8 cellular contexts compared by ENCODE assay signal in the genomic region with DNA sequence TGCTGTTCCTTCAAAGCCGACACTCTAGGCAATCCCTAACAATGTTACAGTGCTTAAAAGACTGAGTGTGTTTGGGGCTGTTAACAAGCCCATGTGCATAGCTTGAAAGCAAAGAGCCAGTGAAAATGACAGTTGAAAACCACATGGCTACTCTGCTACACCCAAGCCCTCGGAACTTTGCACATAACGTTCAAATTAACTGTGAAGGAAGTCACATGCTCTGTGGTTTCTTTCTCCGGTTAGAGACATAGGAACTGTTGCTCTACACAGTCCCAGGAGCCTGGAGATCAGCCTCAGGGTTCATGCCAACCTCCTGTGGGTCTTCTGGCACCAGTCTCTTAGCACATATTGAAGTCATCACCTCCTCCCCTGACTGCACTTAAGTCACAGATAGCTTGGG. TPM values are rescaled to one million over a fixed set of nuclear protein-coding genes. Genes with fewer than 3 reads are reported as not detected.
DNase-seq lines count a peak whose midpoint lies in the region; ATAC-seq, FAIRE-seq and TF ChIP-seq lines count a peak whose summit lies in the region.

No MANE protein-coding gene starts in this region.

- H3K36me3 ChIP-seq in naive thymus-derived CD4-positive, alpha-beta T cell (ENCODE audit: control insufficient read depth in 2 of 3, insufficient read depth in 3 of 3, low read length in 3 of 3), result no peaks in the 10 kb centered on the region
- H3K36me3 ChIP-seq in H7 (replicated peaks; ENCODE audit: control insufficient read depth, insufficient read depth, low read length), result no peaks in the 10 kb centered on the region

- H3K9me3 ChIP-seq in naive thymus-derived CD4-positive, alpha-beta T cell (ENCODE audit: control insufficient read depth in 2 of 3, low read length in 3 of 3), result no peaks in the 10 kb centered on the region

- H3K4me3 ChIP-seq in HL-60 (replicated peaks; ENCODE audit: insufficient read depth, low read length), result no peak overlapping the region
- H3K4me3 ChIP-seq in naive thymus-derived CD4-positive, alpha-beta T cell (ENCODE audit: low read length), result peak overlapping the region; percentile 1
- H3K4me3 ChIP-seq in H7 (ENCODE audit: insufficient read depth, low read depth, low read length), result no peak overlapping the region

- H3K4me1 Mint-ChIP-seq in activated CD4-positive, alpha-beta memory T cell treated with anti-CD3 and anti-CD28 coated beads for 36 hours (ENCODE audit: low read depth), result peaks cover 60% of the 10 kb centered on the region
- peaks cover 45 to 98% (median 52%) of the 10 kb centered on the region in 7 donors for H3K4me1 Mint-ChIP-seq in naive thymus-derived CD4-positive, alpha-beta T cell
- peaks cover 16% of the 10 kb centered on the region for H3K4me1 Mint-ChIP-seq in mesothelial cell of epicardium

- no peaks in the 10 kb centered on the region for H3K9me3 Mint-ChIP-seq in activated CD4-positive, alpha-beta memory T cell treated with anti-CD3 and anti-CD28 coated beads for 36 hours
- H3K9me3 Mint-ChIP-seq in naive thymus-derived CD4-positive, alpha-beta T cell, result peaks cover 0 to 3% (median 0%) of the 10 kb centered on the region in 11 donors
- no peaks in the 10 kb centered on the region for H3K9me3 Mint-ChIP-seq in mesothelial cell of epicardium

- no peak overlapping the region for H3K4me3 Mint-ChIP-seq in activated CD4-positive, alpha-beta memory T cell treated with anti-CD3 and anti-CD28 coated beads for 36 hours
- H3K4me3 Mint-ChIP-seq in naive thymus-derived CD4-positive, alpha-beta T cell, result peak overlapping the region; percentile 13 to 84 (median 56)
- H3K4me3 Mint-ChIP-seq in mesothelial cell of epicardium, result no peak overlapping the region

- POLR2A ChIA-PET in activated CD4-positive, alpha-beta memory T cell treated with anti-CD3 and anti-CD28 coated beads for 36 hours (lab: Charles Lee), result no interaction called here
- POLR2A ChIA-PET in naive thymus-derived CD4-positive, alpha-beta T cell (lab: Charles Lee), result interaction anchor here (0.6 to 1.0 kb wide), 3 partner anchors 9 to 32 kb away, joined by 3 to 4 read pairs (median 3); no protein-coding TSS in a partner anchor

- TF ChIP-seq POLR2A in GM12891 (IDR thresholded peaks at IDR 0.05; ENCODE audit: low read depth, low read length), result no peak

- DNase-seq in GM12891 (ENCODE audit: insufficient read length, low spot score), result no peak
- peak; percentile 88 to 95 for DNase-seq in HL-60 (ENCODE audit: low read depth in 1 of 2, low spot score in 1 of 2)
- peak; percentile 38 for DNase-seq in activated CD4-positive, alpha-beta memory T cell treated with anti-CD3 and anti-CD28 coated beads for 36 hours
- peak in 6 of 9 donors; percentile 10 to 63 (median 46) for DNase-seq in naive thymus-derived CD4-positive, alpha-beta T cell
- DNase-seq in NCI-H2171 treated with DMSO at 0.1 percent for 48 hours (lab: John Stamatoyannopoulos, UW), result no peak
- DNase-seq in H7, result no peak
- no peak for DNase-seq in mesothelial cell of epicardium (ENCODE audit: low spot score in 2 of 2, unreplicated experiment in 2 of 2)

- no peak for TF ChIP-seq CTCF in HL-60 (IDR thresholded peaks at IDR 0.05; ENCODE audit: insufficient read depth, low read length)
- no peak for TF ChIP-seq CTCF in mesothelial cell of epicardium (IDR thresholded peaks at IDR 0.05; ENCODE audit: unreplicated experiment)

- peaks cover 12% of the 10 kb centered on the region for H3K36me3 Mint-ChIP-seq in activated CD4-positive, alpha-beta memory T cell treated with anti-CD3 and anti-CD28 coated beads for 36 hours
- H3K36me3 Mint-ChIP-seq in naive thymus-derived CD4-positive, alpha-beta T cell, result peaks cover 0 to 61% (median 5%) of the 10 kb centered on the region in 5 donors
- H3K36me3 Mint-ChIP-seq in mesothelial cell of epicardium, result no peaks in the 10 kb centered on the region

- CTCF ChIA-PET in activated CD4-positive, alpha-beta memory T cell treated with anti-CD3 and anti-CD28 coated beads for 36 hours (lab: Charles Lee), result interaction anchor here (1.0 to 3.2 kb wide), 6 partner anchors 13 to 271 kb away, joined by 3 to 16 read pairs (median 4); no protein-coding TSS in a partner anchor
- CTCF ChIA-PET in naive thymus-derived CD4-positive, alpha-beta T cell (lab: Charles Lee), result interaction anchor here (1.1 to 1.3 kb wide), 2 partner anchors 9 to 105 kb away, joined by 3 read pairs; no protein-coding TSS in a partner anchor

- H3K27ac ChIP-seq in HL-60 (replicated peaks), result peak overlapping the region; percentile 94
- H3K27ac ChIP-seq in naive thymus-derived CD4-positive, alpha-beta T cell (ENCODE audit: low read depth, low read length), result no peak overlapping the region

- FAIRE-seq in GM12891 (lab: Jason Lieb, UNC), result peak; percentile 91

- peak; percentile 84 for ATAC-seq in GM21447 (IDR thresholded peaks at IDR 0.05; ENCODE audit: unreplicated experiment)
- ATAC-seq in naive thymus-derived CD4-positive, alpha-beta T cell, result peak; percentile 90

- H3K27me3 ChIP-seq in HL-60 (ENCODE audit: insufficient read depth, poor library complexity, severe bottlenecking) (no peaks in the 10 kb centered on the region), H7 (ENCODE audit: control insufficient read depth, insufficient read depth, low read length) (no peaks in the 10 kb centered on the region)
- H3K27me3 ChIP-seq in naive thymus-derived CD4-positive, alpha-beta T cell (ENCODE audit: control insufficient read depth in 2 of 2, insufficient read depth in 2 of 2, low read length in 2 of 2), result no peaks in the 10 kb centered on the region

- no peaks in the 10 kb centered on the region for H3K27me3 Mint-ChIP-seq in activated CD4-positive, alpha-beta memory T cell treated with anti-CD3 and anti-CD28 coated beads for 36 hours
- H3K27me3 Mint-ChIP-seq in naive thymus-derived CD4-positive, alpha-beta T cell, result no peaks in the 10 kb centered on the region
- no peaks in the 10 kb centered on the region for H3K27me3 Mint-ChIP-seq in mesothelial cell of epicardium (ENCODE audit: low read depth)

- peaks cover 31 to 32% of the 10 kb centered on the region in 2 donors for H3K4me1 ChIP-seq in naive thymus-derived CD4-positive, alpha-beta T cell (ENCODE audit: control insufficient read depth in 2 of 2, insufficient read depth in 2 of 2, low read length in 2 of 2)

- no peak overlapping the region for H3K27ac Mint-ChIP-seq in activated CD4-positive, alpha-beta memory T cell treated with anti-CD3 and anti-CD28 coated beads for 36 hours
- peak overlapping the region; percentile 7 to 91 (median 57) for H3K27ac Mint-ChIP-seq in naive thymus-derived CD4-positive, alpha-beta T cell
- H3K27ac Mint-ChIP-seq in mesothelial cell of epicardium, result no peak overlapping the region

- intact Hi-C loops in activated CD4-positive, alpha-beta memory T cell treated with anti-CD3 and anti-CD28 coated beads for 36 hours (cut with micrococcal nuclease), result loop anchor here (10.0 kb wide), 1 partner anchor 712 kb away; no protein-coding TSS in a partner anchor
- intact Hi-C loops in naive thymus-derived CD4-positive, alpha-beta T cell (cut with micrococcal nuclease), result loop anchor here in 1 of 2 donors (2.0 to 10.0 kb wide), 4 partner anchors 100 to 712 kb away; partner anchors contain the start of gene TXN

TF ChIP-seq in GM12891, 5 proteins besides CTCF, POLR2A, EP300 and RAD21:
- TF ChIP-seq POU2F2 (IDR thresholded peaks at IDR 0.05; ENCODE audit: low read depth, low read length), result no peak
- TF ChIP-seq PAX5 (IDR thresholded peaks at IDR 0.05; ENCODE audit: insufficient read depth, low read length, severe bottlenecking), result no peak
- no peak for TF ChIP-seq SPI1 (IDR thresholded peaks at IDR 0.05; ENCODE audit: low read depth, low read length)
- no peak for TF ChIP-seq POLR2AphosphoS5 (IDR thresholded peaks at IDR 0.05; ENCODE audit: low read depth, low read length)
- TF ChIP-seq TAF1 (IDR thresholded peaks at IDR 0.05; ENCODE audit: low read depth, low read length), result no peak
TF ChIP-seq in GM12891: peak in this region for 0.

RNA-seq across cellular contexts. Expression of gene C9orf152, which starts 51.1 kb away (rescaled TPM):
- polyA plus RNA-seq in GM12891 (2012; ENCODE audit: low read depth, missing spikeins), result not detected
- not detected for total RNA-seq in activated CD4-positive, alpha-beta memory T cell treated with anti-CD3 and anti-CD28 coated beads for 36 hours
- not detected for total RNA-seq in naive thymus-derived CD4-positive, alpha-beta T cell
- polyA plus RNA-seq in naive thymus-derived CD4-positive, alpha-beta T cell, result not detected
- total RNA-seq in H7 (2014; rRNA removed; shearing (Covaris generic)), result 0.11 TPM in 1 of 2 replicates, not detected in the other
- not detected in 3 replicates for total RNA-seq in mesothelial cell of epicardium

Comparison
In these comparisons a context has a peak if more than half of its experiments do, and no peak if none do; other contexts are left out.
1. DNase-seq: peak in HL-60 (2 of 2), activated CD4-positive, alpha-beta memory T cell treated with anti-CD3 and anti-CD28 coated beads for 36 hours (single experiment) and naive thymus-derived CD4-positive, alpha-beta T cell (6 of 9); none in GM12891 (single experiment), NCI-H2171 treated with DMSO at 0.1 percent for 48 hours (single experiment), H7 (single experiment) and mesothelial cell of epicardium (0 of 2).
2. H3K27ac Mint-ChIP-seq: peak in naive thymus-derived CD4-positive, alpha-beta T cell (9 of 9); none in activated CD4-positive, alpha-beta memory T cell treated with anti-CD3 and anti-CD28 coated beads for 36 hours (single experiment) and mesothelial cell of epicardium (single experiment).
3. H3K4me3 Mint-ChIP-seq: peak in naive thymus-derived CD4-positive, alpha-beta T cell (10 of 10); none in activated CD4-positive, alpha-beta memory T cell treated with anti-CD3 and anti-CD28 coated beads for 36 hours (single experiment) and mesothelial cell of epicardium (single experiment).